10 cellular contexts compared by ENCODE assay signal in genomic region chr12:100201604-100202423, GRCh38. TPM values are rescaled to one million over a fixed set of nuclear protein-coding genes. Genes with fewer than 3 reads are reported as not detected.
DNase-seq lines count a peak whose midpoint lies in the region; ATAC-seq, FAIRE-seq and TF ChIP-seq lines count a peak whose summit lies in the region.
"Had no signal": no experiment of that assay in that cellular context is flagged by ENCODE, and none has a peak within 500 bp of the region (broad histone marks: within the 10 kb centered on the region; RNA-seq: fewer than 3 reads in every experiment).

No MANE protein-coding gene starts in this region.

- no peak for ATAC-seq in activated naive CD4-positive, alpha-beta T cell treated with anti-CD3 and anti-CD28 coated beads, Interleukin-2, amount 50 U/mL, for 72 hours
- no peak for ATAC-seq in GM18505 (IDR thresholded peaks at IDR 0.05; ENCODE audit: unreplicated experiment)

- peaks cover 6% of the 10 kb centered on the region for H3K36me3 Mint-ChIP-seq in activated naive CD4-positive, alpha-beta T cell treated with anti-CD3 and anti-CD28 coated beads for 36 hours (ENCODE audit: low read depth)
- H3K36me3 Mint-ChIP-seq in activated naive CD4-positive, alpha-beta T cell treated with anti-CD3 and anti-CD28 coated beads, Interleukin-2, amount 50 U/mL, for 72 hours, result peaks cover 5 to 13% of the 10 kb centered on the region in 2 donors

- H3K4me1 ChIP-seq in kidney (ENCODE audit: control insufficient read depth in 1 of 2, insufficient read depth in 1 of 2, low read depth in 1 of 2, low read length in 2 of 2) (peaks cover 0 to 14% of the 10 kb centered on the region in 2 donors), thymus (ENCODE audit: control insufficient read depth, insufficient read depth, low read length) (peaks cover 10% of the 10 kb centered on the region)

- peaks cover 27% of the 10 kb centered on the region for H3K4me1 Mint-ChIP-seq in activated naive CD4-positive, alpha-beta T cell treated with anti-CD3 and anti-CD28 coated beads for 36 hours (ENCODE audit: low read depth)

- no peaks in the 10 kb centered on the region for H3K9me3 ChIP-seq in kidney (ENCODE audit: control insufficient read depth in 1 of 2, low read length in 2 of 2)
- peaks cover 1% of the 10 kb centered on the region for H3K9me3 ChIP-seq in thymus (ENCODE audit: control insufficient read depth)

- CTCF ChIA-PET in activated naive CD4-positive, alpha-beta T cell treated with anti-CD3 and anti-CD28 coated beads for 36 hours (lab: Charles Lee), result interaction anchor here (0.8 to 2.0 kb wide), 4 partner anchors 10 to 115 kb away, joined by 3 to 6 read pairs (median 4); no protein-coding TSS in a partner anchor

- peak overlapping the region; percentile 99 for H3K4me3 Mint-ChIP-seq in activated naive CD4-positive, alpha-beta T cell treated with anti-CD3 and anti-CD28 coated beads for 36 hours

- no peak for DNase-seq in activated naive CD4-positive, alpha-beta T cell treated with anti-CD3 and anti-CD28 coated beads for 36 hours
- DNase-seq in activated naive CD4-positive, alpha-beta T cell (lab: John Stamatoyannopoulos, UW), result no peak
- DNase-seq in activated naive CD4-positive, alpha-beta T cell treated with anti-CD3 and anti-CD28 coated beads, Interleukin-2, amount 50 U/mL, for 72 hours (ENCODE audit: low spot score in 2 of 2), result no peak
- no peak for DNase-seq in kidney
- DNase-seq in NCI-H226, result no peak
- no peak for DNase-seq in NCI-H748 treated with DMSO at 0.1 percent for 48 hours (lab: John Stamatoyannopoulos, UW)
- DNase-seq: DMS 273 treated with DMSO at 0.1 percent for 48 hours had no signal

- H3K9me3 Mint-ChIP-seq in activated naive CD4-positive, alpha-beta T cell treated with anti-CD3 and anti-CD28 coated beads for 36 hours, result no peaks in the 10 kb centered on the region
- no peaks in the 10 kb centered on the region for H3K9me3 Mint-ChIP-seq in activated naive CD4-positive, alpha-beta T cell treated with anti-CD3 and anti-CD28 coated beads, Interleukin-2, amount 50 U/mL, for 72 hours

- intact Hi-C loops in activated naive CD4-positive, alpha-beta T cell treated with anti-CD3 and anti-CD28 coated beads for 36 hours (cut with micrococcal nuclease), result loop anchor here (2.0 to 5.0 kb wide), 4 partner anchors 130 to 1699 kb away; partner anchors contain the start of genes SLC25A3 and TMPO
- intact Hi-C loops in kidney (cut with DNase I), result no loop called here

- no peak for TF ChIP-seq POLR2A in GM18505 (IDR thresholded peaks at IDR 0.05; ENCODE audit: borderline replicate concordance, extremely low read depth, insufficient read depth, insufficient read length)

- H3K4me3 ChIP-seq in kidney (ENCODE audit: low read length in 2 of 2), result peak overlapping the region; percentile 90 to 92
- peak overlapping the region; percentile 59 for H3K4me3 ChIP-seq in thymus (ENCODE audit: low read length)

- no peak overlapping the region for H3K27ac ChIP-seq in kidney (ENCODE audit: low read depth in 2 of 2, low read length in 2 of 2)
- no peak overlapping the region for H3K27ac ChIP-seq in thymus (ENCODE audit: low read depth)

- H3K27ac Mint-ChIP-seq in activated naive CD4-positive, alpha-beta T cell treated with anti-CD3 and anti-CD28 coated beads for 36 hours, result peak overlapping the region; percentile 99
- H3K27ac Mint-ChIP-seq in activated naive CD4-positive, alpha-beta T cell treated with anti-CD3 and anti-CD28 coated beads, Interleukin-2, amount 50 U/mL, for 72 hours, result peak overlapping the region; percentile 96 to 98

- no peaks in the 10 kb centered on the region for H3K27me3 ChIP-seq in thymus (ENCODE audit: control insufficient read depth, insufficient read depth)

- no peak for FAIRE-seq in kidney (lab: Jason Lieb, UNC)
- FAIRE-seq: islet of Langerhans had no signal

- no peak for TF ChIP-seq CTCF in kidney (IDR thresholded peaks at IDR 0.05; ENCODE audit: borderline replicate concordance, extremely low read depth, insufficient read depth)

- 94% methylated on average over 24 of the region's 24 CpGs for WGBS in thymus

- no peaks in the 10 kb centered on the region for H3K27me3 Mint-ChIP-seq in activated naive CD4-positive, alpha-beta T cell treated with anti-CD3 and anti-CD28 coated beads for 36 hours (ENCODE audit: low read depth)

- H3K36me3 ChIP-seq in kidney (ENCODE audit: control insufficient read depth in 1 of 2, insufficient read depth in 2 of 2, low read length in 2 of 2) (no peaks in the 10 kb centered on the region), thymus (ENCODE audit: control insufficient read depth, insufficient read depth) (peaks cover 3% of the 10 kb centered on the region)

- H3K9ac ChIP-seq in kidney (ENCODE audit: low read length in 2 of 2), result no peak overlapping the region

RNA-seq across cellular contexts. Expression of gene ACTR6, which starts 1.2 kb away (rescaled TPM):
- 10 to 100 TPM; 38.0 to 41.8 TPM for total RNA-seq in activated naive CD4-positive, alpha-beta T cell treated with anti-CD3 and anti-CD28 coated beads for 36 hours
- 10 to 100 TPM; 28.9 to 39.6 TPM for total RNA-seq in activated naive CD4-positive, alpha-beta T cell treated with anti-CD3 and anti-CD28 coated beads, Interleukin-2, amount 50 U/mL, for 72 hours
- 29.2 TPM for total RNA-seq in kidney
- polyA plus RNA-seq in kidney (ENCODE audit: insufficient read depth, low read depth, low replicate concordance) (23.1 TPM), thymus (39.9 TPM)

RNA-seq across cellular contexts. Expression of gene BLTP3B, which starts 59.1 kb away (rescaled TPM):
- total RNA-seq in activated naive CD4-positive, alpha-beta T cell treated with anti-CD3 and anti-CD28 coated beads for 36 hours, result 10 to 100 TPM; 27.0 to 27.2 TPM
- total RNA-seq in activated naive CD4-positive, alpha-beta T cell treated with anti-CD3 and anti-CD28 coated beads, Interleukin-2, amount 50 U/mL, for 72 hours, result 10 to 100 TPM; 31.6 to 42.1 TPM
- total RNA-seq in kidney, result 18.3 TPM
- polyA plus RNA-seq in kidney (ENCODE audit: insufficient read depth, low read depth, low replicate concordance) (9.3 TPM), thymus (9.5 TPM)
